1 cellular context compared by ENCODE assay signal in genomic region chr11:61869636-61870428, GRCh38.
A peak's percentile ranks its signal among the peaks of the same experiment; 100 is the strongest.
TF ChIP-seq lines count a peak whose summit lies in the region.

No MANE protein-coding gene starts in this region.

TF ChIP-seq in K562, 482 proteins besides CTCF, POLR2A, EP300 and RAD21 (continued from another document and continues in another):
- TF ChIP-seq SMARCC2 (IDR thresholded peaks at IDR 0.05; ENCODE audit: low read depth) (peak; percentile 39; the same call in 1 of the 2 replicates), ARID3A (IDR thresholded peaks at IDR 0.05; ENCODE audit: borderline replicate concordance, low read depth, low read length) (0 out of 2 replicates have a peak, but pooled peaks have one; percentile 25), CREM (IDR thresholded peaks at IDR 0.05; ENCODE audit: low read depth) (peak; percentile 88), CBX8 (IDR thresholded peaks at IDR 0.05; ENCODE audit: borderline replicate concordance, extremely low read depth, low read depth, low read length, poor library complexity, severe bottlenecking) (no peak), ZNF57 (CRISPR knock-in tag; IDR thresholded peaks at IDR 0.05) (0 out of 2 replicates have a peak, but pooled peaks have one; percentile 34), GTF2F1 (IDR thresholded peaks at IDR 0.05; ENCODE audit: low read depth, low read length) (0 out of 2 replicates have a peak, but pooled peaks have one; percentile 15), ATF4 (CRISPR knock-in tag; IDR thresholded peaks at IDR 0.05) (peak; percentile 68), ZNF175 (CRISPR knock-in tag; IDR thresholded peaks at IDR 0.05; ENCODE audit: low read depth) (peak; percentile 43; the same call in 1 of the 2 replicates), SOX6 (IDR thresholded peaks at IDR 0.05) (peak; percentile 83), E2F5 (CRISPR knock-in tag; IDR thresholded peaks at IDR 0.05) (no peak), NFRKB (IDR thresholded peaks at IDR 0.05; ENCODE audit: low read depth) (peak; percentile 72; the same call in 1 of the 2 replicates), POLR2AphosphoS5 (IDR thresholded peaks at IDR 0.05; ENCODE audit: control insufficient read depth, insufficient read depth, low read depth, low read length) (peak; percentile 87; the same call in 1 of the 2 replicates), FOXM1 (IDR thresholded peaks at IDR 0.05; ENCODE audit: low read depth) (peak; percentile 80), FOXM1 (CRISPR knock-in tag; IDR thresholded peaks at IDR 0.05; ENCODE audit: low read depth) (no peak), CUX1 (CRISPR knock-in tag; IDR thresholded peaks at IDR 0.05) (no peak), ZNF395 (CRISPR knock-in tag; IDR thresholded peaks at IDR 0.05) (peak; percentile 98), E4F1 (CRISPR knock-in tag; IDR thresholded peaks at IDR 0.05; ENCODE audit: borderline replicate concordance) (no peak), ZNF589 (CRISPR knock-in tag; IDR thresholded peaks at IDR 0.05; ENCODE audit: low read depth) (peak; percentile 93), RNF219 (CRISPR knock-in tag; IDR thresholded peaks at IDR 0.05) (no peak), RNF2 (IDR thresholded peaks at IDR 0.05) (peak; percentile 90; the same call in 1 of the 2 replicates), ZBTB2 (IDR thresholded peaks at IDR 0.05) (peak; percentile 92), MLLT1 (IDR thresholded peaks at IDR 0.05) (peak in 1 of 2 experiments; percentile 40; a peak in 1 of 4 replicates), MITF (IDR thresholded peaks at IDR 0.05) (0 out of 2 replicates have a peak, but pooled peaks have one; percentile 66)
